In genomic region chr9:34651876-34652602, GRCh38 we compare ENCODE assay signal across 8 cellular contexts. TPM values are rescaled to one million over a fixed set of nuclear protein-coding genes. Genes with fewer than 3 reads are reported as not detected.
DNase-seq lines count a peak whose midpoint lies in the region; ATAC-seq, FAIRE-seq and TF ChIP-seq lines count a peak whose summit lies in the region.

Gene IL11RA (plus strand): TSS chr9:34652185. CDS start chr9:34655218, 3,033 bp downstream.

- H3K9ac ChIP-seq in GM12878 (ENCODE audit: control insufficient read depth, insufficient read depth, low read length), result no peak within 1 kb of the TSS

- CTCF ChIA-PET in A673 (lab: Charles Lee), result no interaction called here
- CTCF ChIA-PET in GM12878 (lab: Yijun Ruan, JAX), result interaction anchor here (1.5 to 2.9 kb wide), 2 partner anchors 10 to 18 kb away, joined by 3 to 11 read pairs; partner anchors contain the start of gene CCL27

- no peaks in the 10 kb centered on the region for H3K9me3 ChIP-seq in A673 (ENCODE audit: low read depth, low read length, poor library complexity, severe bottlenecking)
- H3K9me3 ChIP-seq in HAP-1, result no peaks in the 10 kb centered on the region
- no peaks in the 10 kb centered on the region for H3K9me3 ChIP-seq in GM12878 (replicated peaks; ENCODE audit: control insufficient read depth, insufficient read depth, low read length)
- no peaks in the 10 kb centered on the region for H3K9me3 ChIP-seq in psoas muscle

- H3K79me2 ChIP-seq in GM12878 (ENCODE audit: control insufficient read depth, insufficient read depth, low read length), result peaks cover 12% of the 10 kb centered on the region

- no peak for TF ChIP-seq EP300 in GM12878 (IDR thresholded peaks at IDR 0.05; ENCODE audit: borderline replicate concordance in 1 of 2, control insufficient read depth in 1 of 2, low read depth in 2 of 2, low read length in 2 of 2)

- ATAC-seq in GM12878, result peak; percentile 78
- peak; percentile 91 for ATAC-seq in psoas muscle
- no peak for ATAC-seq in HG02678 (IDR thresholded peaks at IDR 0.05; ENCODE audit: unreplicated experiment)
- ATAC-seq in GM18511 (IDR thresholded peaks at IDR 0.05; ENCODE audit: unreplicated experiment), result no peak

- peak; percentile 51; the same call in 1 of the 2 replicates for TF ChIP-seq POLR2A in GM12878 (IDR thresholded peaks at IDR 0.05; ENCODE audit: low read depth, low read length)

- TF ChIP-seq CTCF in A673 (conservative IDR thresholded peaks at IDR 0.05; ENCODE audit: low read depth, low read length) (no peak), GM12878 (IDR thresholded peaks at IDR 0.05 in 2 of 3, conservative IDR thresholded peaks at IDR 0.05 in 1 of 3; ENCODE audit: control insufficient read depth in 2 of 3, extremely low read depth in 1 of 3, insufficient read depth in 1 of 3, low read depth in 3 of 3, low read length in 3 of 3) (no peak), psoas muscle (IDR thresholded peaks at IDR 0.05) (no peak)

- FAIRE-seq in GM12878 (lab: Jason Lieb, UNC), result no peak

- H2AFZ ChIP-seq in GM12878 (ENCODE audit: control insufficient read depth, low read depth, low read length), result peak within 1 kb of the TSS; percentile 37; the same call in 1 of the 2 replicates

- H3K36me3 ChIP-seq in A673 (ENCODE audit: insufficient read depth, low read length, poor library complexity, severe bottlenecking) (peaks cover 17% of the 10 kb centered on the region), HAP-1 (replicated peaks) (peaks cover 15% of the 10 kb centered on the region), GM12878 (ENCODE audit: control insufficient read depth in 2 of 2, insufficient read depth in 2 of 2, low read length in 1 of 2) (peaks cover 2 to 13% of the 10 kb centered on the region in 2 experiments; a peak in 3 of 4 replicates), psoas muscle (ENCODE audit: insufficient read depth in 1 of 2, low read depth in 1 of 2) (peaks cover 0 to 34% of the 10 kb centered on the region in 2 donors)

- H3K4me1 ChIP-seq in A673 (ENCODE audit: insufficient read depth, low read length, poor library complexity, severe bottlenecking), result peaks cover 29% of the 10 kb centered on the region
- peaks cover 6% of the 10 kb centered on the region for H3K4me1 ChIP-seq in HAP-1
- H3K4me1 ChIP-seq in GM12878 (ENCODE audit: control insufficient read depth, insufficient read depth, low read length), result peaks cover 15% of the 10 kb centered on the region
- peaks cover 51% of the 10 kb centered on the region for H3K4me1 ChIP-seq in psoas muscle

- intact Hi-C loops in A673 (cut with micrococcal nuclease; ENCODE audit: unreplicated experiment), result no loop called here
- intact Hi-C loops in GM12878 (cut with micrococcal nuclease; ENCODE audit: unreplicated experiment), result no loop called here
- intact Hi-C loops in psoas muscle (cut with DNase I), result no loop called here

- no TSS peak for BruUV-seq in A673 (replicated peaks; lab: Mats Ljungman, UMichigan)
- BruUV-seq in GM12878 (replicated peaks; lab: Mats Ljungman, UMichigan), result no TSS peak

- H3K27ac ChIP-seq in A673 (ENCODE audit: low read depth, low read length, poor library complexity, severe bottlenecking) (peak within 1 kb of the TSS; percentile 74), GM12878 (ENCODE audit: control insufficient read depth, insufficient read depth) (0 out of 2 replicates have a peak within 1 kb of the TSS, but pooled peaks have one; percentile 31), psoas muscle (peak within 1 kb of the TSS; percentile 88)

- SMC1A ChIA-PET in GM12878 (lab: Charles Lee; ENCODE audit: uncharacterized antibody, unreplicated experiment), result no interaction called here

- H3K4me2 ChIP-seq in GM12878 (ENCODE audit: control insufficient read depth, insufficient read depth), result peak within 1 kb of the TSS; percentile 70

- RAD21 ChIA-PET in GM12878 (lab: Charles Lee; ENCODE audit: unreplicated experiment), result interaction anchor here (0.5 kb wide), 1 partner anchor 287 kb away, joined by 3 read pairs; no protein-coding TSS in a partner anchor

- H3K27me3 ChIP-seq in A673 (replicated peaks; ENCODE audit: insufficient read depth, low read depth, low read length, poor library complexity) (no peaks in the 10 kb centered on the region), HAP-1 (ENCODE audit: low read depth) (no peaks in the 10 kb centered on the region), GM12878 (replicated peaks in 1 of 2; ENCODE audit: control insufficient read depth in 2 of 2, insufficient read depth in 2 of 2, low read length in 1 of 2) (no peaks in the 10 kb centered on the region), psoas muscle (ENCODE audit: insufficient read depth in 3 of 3, low read length in 2 of 3) (no peaks in the 10 kb centered on the region)

- 4% methylated on average over 24 of the region's 24 CpGs for WGBS in GM12878 (ENCODE audit: insufficient coverage, insufficient replicate concordance, low lambda C conversion rate, missing lambda C conversion rate)
- 1 to 2% (median 2%) methylated on average over 24 of the region's 24 CpGs for WGBS in psoas muscle, 3 donors

- no peak for TF ChIP-seq RAD21 in GM12878 (IDR thresholded peaks at IDR 0.05; ENCODE audit: insufficient read depth, low read depth, low read length)

- in situ Hi-C loops in HAP-1 (cut with MboI; ENCODE audit: low sequenced_read_pairs), result no loop called here
- in situ Hi-C loops in GM12878 (cut with MboI), result no loop called here

- H3K4me3 ChIP-seq in A673 (ENCODE audit: low read depth, low read length, poor library complexity, severe bottlenecking) (no peak within 1 kb of the TSS), HAP-1 (peak within 1 kb of the TSS; percentile 22), GM12878 (no peak within 1 kb of the TSS), psoas muscle (peak within 1 kb of the TSS; percentile 68)

- POLR2A ChIA-PET in A673 (lab: Charles Lee; ENCODE audit: low non-redundant PET), result no interaction called here
- POLR2A ChIA-PET in GM12878 (lab: Charles Lee), result interaction anchor here (0.5 to 1.5 kb wide), 3 partner anchors 10 to 829 kb away, joined by 3 to 6 read pairs (median 3); partner anchors contain the start of genes CCL27 and SIGMAR1

- no peak for DNase-seq in A673 (ENCODE audit: low spot score)
- DNase-seq in HAP-1 (ENCODE audit: low spot score in 2 of 2), result peak; percentile 41 to 87
- DNase-seq in SK-N-DZ (ENCODE audit: low spot score), result peak; percentile 87
- no peak for DNase-seq in GM12878 (ENCODE audit: low read depth, low spot score)
- DNase-seq in hypothalamus (lab: John Stamatoyannopoulos, UW), result peak in 50 of 51 donors; percentile 16 to 92 (median 74)
- peak; percentile 93 to 96 for DNase-seq in psoas muscle

- no peaks in the 10 kb centered on the region for H4K20me1 ChIP-seq in GM12878 (ENCODE audit: control insufficient read depth, insufficient read depth)

TF ChIP-seq in GM12878, 131 proteins besides CTCF, POLR2A, EP300 and RAD21 (continues in another document):
- TF ChIP-seq RAD51 (IDR thresholded peaks at IDR 0.05), result no peak
- peak; percentile 55; the same call in 1 of the 2 replicates for TF ChIP-seq HDGF (IDR thresholded peaks at IDR 0.05)
- no peak for TF ChIP-seq BCL11A (IDR thresholded peaks at IDR 0.05; ENCODE audit: low read depth, low read length)
- TF ChIP-seq SP1 (IDR thresholded peaks at IDR 0.05; ENCODE audit: low read depth, low read length), result peak; percentile 7
- TF ChIP-seq PBX3 (IDR thresholded peaks at IDR 0.05; ENCODE audit: insufficient replicate concordance, low read depth, low read length), result peak; percentile 84
- TF ChIP-seq, protein P1, sequence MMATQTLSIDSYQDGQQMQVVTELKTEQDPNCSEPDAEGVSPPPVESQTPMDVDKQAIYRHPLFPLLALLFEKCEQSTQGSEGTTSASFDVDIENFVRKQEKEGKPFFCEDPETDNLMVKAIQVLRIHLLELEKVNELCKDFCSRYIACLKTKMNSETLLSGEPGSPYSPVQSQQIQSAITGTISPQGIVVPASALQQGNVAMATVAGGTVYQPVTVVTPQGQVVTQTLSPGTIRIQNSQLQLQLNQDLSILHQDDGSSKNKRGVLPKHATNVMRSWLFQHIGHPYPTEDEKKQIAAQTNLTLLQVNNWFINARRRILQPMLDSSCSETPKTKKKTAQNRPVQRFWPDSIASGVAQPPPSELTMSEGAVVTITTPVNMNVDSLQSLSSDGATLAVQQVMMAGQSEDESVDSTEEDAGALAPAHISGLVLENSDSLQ (IDR thresholded peaks at IDR 0.05), result peak; percentile 95
- no peak for TF ChIP-seq NFXL1 (IDR thresholded peaks at IDR 0.05; ENCODE audit: borderline replicate concordance)
- no peak for TF ChIP-seq KAT2A (conservative IDR thresholded peaks at IDR 0.05; ENCODE audit: control insufficient read depth, low read depth, low read length)

RNA-seq across cellular contexts. Expression of gene IL11RA, which starts in this region (rescaled TPM):
- 5.6 and 12.1 TPM in 2 replicates for total RNA-seq in A673 (2021)
- polyA plus RNA-seq in SK-N-DZ (2014; cell fraction: cytosol; rRNA removed), result 47.3 and 63.7 TPM in 2 replicates
- 133 and 136 TPM in 2 replicates for polyA plus RNA-seq in SK-N-DZ (2014; cell fraction: nucleus; rRNA removed)
- total RNA-seq in GM12878 (2013; cell fraction: nucleolus; rRNA removed), result 26.1 and 28.4 TPM in 2 replicates
- 1.5 and 2.9 TPM in 2 replicates for total RNA-seq in GM12878 (2014; rRNA removed)
- 1.7 and 2.6 TPM in 2 replicates for total RNA-seq in GM12878 (2014; rRNA removed; fragmentation: Illumina TruSeq; extraction: Trizol)
- 4.8 and 5.8 TPM in 2 replicates for total RNA-seq in GM12878 (2021)
- polyA plus RNA-seq in GM12878 (2011; ENCODE audit: low read depth), result 3.8 TPM
- 3.5 and 5.7 TPM in 2 replicates for polyA plus RNA-seq in GM12878 (2011; rRNA removed)
- 3.7 and 5.0 TPM in 2 replicates for polyA plus RNA-seq in GM12878 (2011; cell fraction: cytosol; rRNA removed)
- 66.8 and 68.7 TPM in 2 replicates for polyA plus RNA-seq in GM12878 (2011; cell fraction: nucleus; rRNA removed)
- polyA plus RNA-seq in GM12878 (2012), result 7.6 and 9.9 TPM in 2 replicates
- polyA plus RNA-seq in GM12878 (2014; fragmentation: Illumina TruSeq; extraction: Trizol), result 2.6 and 2.8 TPM in 2 replicates
- under 1 TPM; 0.32 to 0.47 TPM for polyA plus RNA-seq in GM12878 (2014; fragmentation: Nextera tagmentation; extraction: Ambion mirVana)
- 5.2 and 5.7 TPM in 2 replicates for polyA plus RNA-seq in GM12878 (2014; rRNA removed)
- polyA plus RNA-seq in GM12878 (2016; fragmentation: Nextera tagmentation; extraction: Ambion mirVana), result 1 to 10 TPM; 1.1 to 1.5 TPM
- polyA minus RNA-seq in GM12878 (2011; rRNA and poly(A)+ RNA removed), result 1.8 and 3.3 TPM in 2 replicates
- polyA minus RNA-seq in GM12878 (2011; cell fraction: cytosol; rRNA and poly(A)+ RNA removed), result 1.2 and 2.2 TPM in 2 replicates
- 7.6 and 19.1 TPM in 2 replicates for polyA minus RNA-seq in GM12878 (2011; cell fraction: nucleus; rRNA and poly(A)+ RNA removed)
- total RNA-seq in psoas muscle, result 10 to 100 TPM in 3 of 4 donors, 1 to 10 TPM in 1; 7.7 to 20.1 (median 11.4) TPM
- 10 to 100 TPM in 2 of 3 donors, 1 to 10 TPM in 1; 8.8 to 12.4 (median 12.3) TPM for polyA plus RNA-seq in psoas muscle

Comparison
In these comparisons a context has a peak if more than half of its experiments do, and no peak if none do; other contexts are left out.
1. DNase-seq: peak in HAP-1 (2 of 2), SK-N-DZ (single experiment), hypothalamus (50 of 51) and psoas muscle (2 of 2); none in A673 (single experiment) and GM12878 (single experiment).
2. H3K27ac ChIP-seq: peak in every context shown above with its lines; median percentile 88 in psoas muscle; 74 in A673; 31 in GM12878.
3. H3K4me3 ChIP-seq: peak in HAP-1 (single experiment) and psoas muscle (single experiment); none in A673 (single experiment) and GM12878 (single experiment).
4. ATAC-seq: peak in GM12878 (single experiment) and psoas muscle (4 of 4); none in HG02678 (single experiment) and GM18511 (single experiment).